8 cellular contexts compared by ENCODE assay signal in genomic region chr2:231612199-231613053, GRCh38. TPM values are rescaled to one million over a fixed set of nuclear protein-coding genes. Genes with fewer than 3 reads are reported as not detected.
DNase-seq lines count a peak whose midpoint lies in the region; ATAC-seq, FAIRE-seq and TF ChIP-seq lines count a peak whose summit lies in the region.

No MANE protein-coding gene starts in this region.

- POLR2A ChIA-PET in A549 (lab: Yijun Ruan, JAX) = interaction anchor here (0.5 to 4.0 kb wide), 14 partner anchors 7 to 148 kb away, joined by 3 to 61 read pairs (median 9); partner anchors contain the start of genes NCL and PTMA

- peak; percentile 94 to 99 for TF ChIP-seq RAD21 in A549 (conservative IDR thresholded peaks at IDR 0.05 in 1 of 2, IDR thresholded peaks at IDR 0.05 in 1 of 2)

- H3K9me3 ChIP-seq in A549 = no peaks in the 10 kb centered on the region

- no peaks in the 10 kb centered on the region for H3K36me3 ChIP-seq in kidney epithelial cell (ENCODE audit: control insufficient read depth, insufficient read depth, low read length)

- peak; percentile 92 to 95 for DNase-seq in A549 (ENCODE audit: low read depth in 1 of 2, low spot score in 1 of 2)
- DNase-seq in NCI-H2196 (lab: John Stamatoyannopoulos, UW; ENCODE audit: unreplicated experiment) = peak; percentile 90
- DNase-seq in activated CD4-positive, CD25-positive, alpha-beta regulatory T cell (lab: John Stamatoyannopoulos, UW) = peak; percentile 81 to 95 (median 88)
- DNase-seq in cardiac fibroblast (ENCODE audit: low read depth in 2 of 2) = peak; percentile 95 to 98
- DNase-seq in kidney epithelial cell (ENCODE audit: low read depth) = peak; percentile 82
- DNase-seq in stimulated activated CD4-positive, alpha-beta T cell treated with anti-CD3 and anti-CD28 coated beads, Interleukin-15, amount 100 ng/mL, for 24 hours = peak; percentile 98

- TF ChIP-seq POLR2A in A549 (IDR thresholded peaks at IDR 0.05; ENCODE audit: low read length) = no peak

- 11% methylated on average over 11 of the region's 22 CpGs for WGBS in A549 (ENCODE audit: missing lambda C conversion rate)

- peak overlapping the region; percentile 90 to 95 for H3K27ac ChIP-seq in A549

- no peak for TF ChIP-seq EP300 in A549 (IDR thresholded peaks at IDR 0.05)

- H3K27me3 ChIP-seq in kidney epithelial cell (ENCODE audit: control insufficient read depth, insufficient read depth, low read length) = no peaks in the 10 kb centered on the region

- peak; percentile 69 to 84 for ATAC-seq in A549
- ATAC-seq in GM18511 (IDR thresholded peaks at IDR 0.05; ENCODE audit: unreplicated experiment) = peak; percentile 50
- ATAC-seq in HG03097 (IDR thresholded peaks at IDR 0.05; ENCODE audit: low FRiP score, unreplicated experiment) = peak; percentile 36

- peak overlapping the region; percentile 76 for H3K4me2 ChIP-seq in A549

- peaks cover 35% of the 10 kb centered on the region for H3K4me1 ChIP-seq in A549

- TF ChIP-seq CTCF in A549 (IDR thresholded peaks at IDR 0.05) (peak; percentile 95), cardiac fibroblast (IDR thresholded peaks at IDR 0.05; ENCODE audit: low read depth, low read length) (peak; percentile 87), kidney epithelial cell (IDR thresholded peaks at IDR 0.05; ENCODE audit: insufficient read depth, low read length, poor library complexity, severe bottlenecking) (peak; percentile 94)

- no peak for FAIRE-seq in A549 (lab: Jason Lieb, UNC)

- H3K4me3 ChIP-seq in A549 (peak overlapping the region; percentile 11; the same call in 1 of the 3 replicates), cardiac fibroblast (replicated peaks in 1 of 2; ENCODE audit: low read depth in 2 of 2, low read length in 2 of 2) (no peak overlapping the region), kidney epithelial cell (ENCODE audit: low read depth, low read length) (no peak overlapping the region)

- CTCF ChIA-PET in A549 (lab: Yijun Ruan, JAX) = interaction anchor here (0.6 to 95.1 kb wide), 32 partner anchors 8 to 908 kb away, joined by 3 to 4158 read pairs (median 4); partner anchors contain the start of genes COPS7B, PRSS56, PTMA and TEX44

TF ChIP-seq in A549, 52 proteins besides CTCF, POLR2A, EP300 and RAD21 (continues in another document):
- no peak for TF ChIP-seq FOSL2 (IDR thresholded peaks at IDR 0.05)
- peak; percentile 74 for TF ChIP-seq FOSL2 (CRISPR knock-in tag; IDR thresholded peaks at IDR 0.05)
- no peak for TF ChIP-seq ZSCAN20 (CRISPR knock-in tag; IDR thresholded peaks at IDR 0.05)
- TF ChIP-seq ELK1 (IDR thresholded peaks at IDR 0.05; ENCODE audit: low read depth, low read length) = no peak
- TF ChIP-seq MAZ (IDR thresholded peaks at IDR 0.05; ENCODE audit: borderline replicate concordance, low read depth, low read length) = no peak; the same call in 1 of the 2 replicates
- TF ChIP-seq RNF2 (IDR thresholded peaks at IDR 0.05; ENCODE audit: borderline replicate concordance, low read depth) = no peak
- 0 out of 2 replicates have a peak, but pooled peaks have one; percentile 95 for TF ChIP-seq CHD4 (IDR thresholded peaks at IDR 0.05; ENCODE audit: borderline replicate concordance)
- TF ChIP-seq BHLHE40 (IDR thresholded peaks at IDR 0.05; ENCODE audit: low read depth, low read length) = peak; percentile 98
- TF ChIP-seq BCL3 (IDR thresholded peaks at IDR 0.05) = no peak
- no peak for TF ChIP-seq NPAS2 (CRISPR knock-in tag; IDR thresholded peaks at IDR 0.05; ENCODE audit: borderline replicate concordance)
- peak; percentile 77 for TF ChIP-seq CHD2 (IDR thresholded peaks at IDR 0.05; ENCODE audit: low read length, partially characterized antibody)
- TF ChIP-seq EHF (CRISPR knock-in tag; IDR thresholded peaks at IDR 0.05) = no peak
- no peak for TF ChIP-seq MAFK (IDR thresholded peaks at IDR 0.05; ENCODE audit: partially characterized antibody)
- TF ChIP-seq MAX (IDR thresholded peaks at IDR 0.05) = peak; percentile 78
- TF ChIP-seq POLR2AphosphoS2 (conservative IDR thresholded peaks at IDR 0.05; ENCODE audit: low read length) = no peak
- TF ChIP-seq ESRRA (IDR thresholded peaks at IDR 0.05; ENCODE audit: borderline replicate concordance, low read length) = no peak
- TF ChIP-seq HOXB13 (CRISPR knock-in tag; IDR thresholded peaks at IDR 0.05; ENCODE audit: low read depth) = no peak
- no peak for TF ChIP-seq JUNB (IDR thresholded peaks at IDR 0.05)
- no peak for TF ChIP-seq TFCP2L1 (CRISPR knock-in tag; IDR thresholded peaks at IDR 0.05)
- no peak for TF ChIP-seq NR3C1 (IDR thresholded peaks at IDR 0.05)
- TF ChIP-seq ATOH8 (CRISPR knock-in tag; IDR thresholded peaks at IDR 0.05; ENCODE audit: low read depth) = no peak
- TF ChIP-seq RCOR1 (IDR thresholded peaks at IDR 0.05; ENCODE audit: low read depth, low read length) = peak; percentile 77; the same call in 1 of the 2 replicates
- TF ChIP-seq USF2 (IDR thresholded peaks at IDR 0.05) = no peak; the same call in 1 of the 2 replicates
- TF ChIP-seq ZFP36 (IDR thresholded peaks at IDR 0.05; ENCODE audit: borderline replicate concordance, partially characterized antibody) = peak; percentile 1
- TF ChIP-seq KDM1A (IDR thresholded peaks at IDR 0.05; ENCODE audit: low read depth) = peak; percentile 97
- TF ChIP-seq JUN (IDR thresholded peaks at IDR 0.05) = peak; percentile 22 to 36; a peak in 1 of 5 replicates
- no peak for TF ChIP-seq PHF8 (IDR thresholded peaks at IDR 0.05; ENCODE audit: borderline replicate concordance, low read depth)
- TF ChIP-seq FOSB (CRISPR knock-in tag; IDR thresholded peaks at IDR 0.05) = no peak
- no peak for TF ChIP-seq HES2 (IDR thresholded peaks at IDR 0.05)
- TF ChIP-seq GATA3 (IDR thresholded peaks at IDR 0.05; ENCODE audit: borderline replicate concordance) = no peak; the same call in 1 of the 2 replicates
- TF ChIP-seq CBX8 (IDR thresholded peaks at IDR 0.05) = no peak
- no peak for TF ChIP-seq ZNF302 (CRISPR knock-in tag; IDR thresholded peaks at IDR 0.05)
- no peak for TF ChIP-seq RFX5 (IDR thresholded peaks at IDR 0.05)

RNA-seq across cellular contexts. Expression of gene TEX44, which starts 19.8 kb away (rescaled TPM):
- polyA plus RNA-seq in A549 (2011; rRNA removed) = not detected in 2 replicates
- not detected in 2 replicates for polyA plus RNA-seq in A549 (2012; cell fraction: cytosol; rRNA removed)
- polyA plus RNA-seq in A549 (2012; cell fraction: nucleus; rRNA removed) = not detected in 2 replicates
- not detected in 3 replicates for polyA plus RNA-seq in A549 (2017; fragmentation: RNase III; extraction: RNeasy Plus Mini Kit Qiagen cat#74134 plus additional on column Dnase treatment)
- not detected in 2 replicates for polyA minus RNA-seq in A549 (2011; rRNA and poly(A)+ RNA removed)
- not detected in 2 replicates for total RNA-seq in kidney epithelial cell
